1 cellular context compared by ENCODE assay signal in the genomic region with DNA sequence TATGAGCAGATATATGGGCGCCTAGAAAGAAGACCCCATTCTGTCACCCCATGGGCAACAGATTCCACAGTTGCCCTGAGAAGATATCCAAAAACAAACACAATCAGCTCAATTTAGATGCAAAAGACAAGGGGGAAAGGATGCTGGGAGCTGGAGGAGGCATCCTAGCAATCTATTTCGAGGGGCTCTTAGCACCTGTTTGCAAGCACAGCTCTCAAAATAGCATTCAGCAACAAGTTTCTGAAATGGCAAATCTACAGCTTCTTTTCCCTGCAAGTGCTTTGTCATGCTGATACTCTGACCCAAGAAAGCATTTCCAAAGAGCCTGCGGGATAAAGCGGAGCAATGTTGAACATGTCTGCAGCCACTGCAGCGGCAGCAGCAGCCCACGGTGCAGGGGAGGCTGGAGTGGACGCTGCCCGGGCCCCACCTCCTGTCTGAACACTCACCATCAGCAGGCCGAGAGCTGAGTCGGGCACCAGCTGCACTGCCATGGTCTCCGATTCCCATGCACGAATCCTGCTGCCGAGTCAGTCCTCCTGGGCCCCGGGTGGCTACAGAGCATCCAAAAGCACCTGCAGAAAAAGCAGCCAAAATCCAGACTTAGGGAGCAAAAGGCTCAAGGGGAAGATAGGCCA.
TF ChIP-seq lines count a peak whose summit lies in the region.

No MANE protein-coding gene starts in this region.

TF ChIP-seq in IMR-90, 13 proteins besides CTCF, POLR2A, EP300 and RAD21 (continued from another document):
- TF ChIP-seq MXI1 (IDR thresholded peaks at IDR 0.05; ENCODE audit: borderline replicate concordance, low read depth, low read length) (no peak), MAZ (IDR thresholded peaks at IDR 0.05; ENCODE audit: borderline replicate concordance, low read depth, low read length) (no peak), RFX5 (IDR thresholded peaks at IDR 0.05; ENCODE audit: low read depth, low read length) (no peak), CHD1 (IDR thresholded peaks at IDR 0.05; ENCODE audit: low read depth, low read length) (no peak), BHLHE40 (IDR thresholded peaks at IDR 0.05; ENCODE audit: low read depth, low read length) (no peak), MAFK (IDR thresholded peaks at IDR 0.05; ENCODE audit: low read depth, low read length) (no peak), FOS (IDR thresholded peaks at IDR 0.05; ENCODE audit: low read depth, low read length) (no peak), CEBPB (IDR thresholded peaks at IDR 0.05; ENCODE audit: low read depth, low read length) (no peak)
- TF ChIP-seq, protein P1, sequence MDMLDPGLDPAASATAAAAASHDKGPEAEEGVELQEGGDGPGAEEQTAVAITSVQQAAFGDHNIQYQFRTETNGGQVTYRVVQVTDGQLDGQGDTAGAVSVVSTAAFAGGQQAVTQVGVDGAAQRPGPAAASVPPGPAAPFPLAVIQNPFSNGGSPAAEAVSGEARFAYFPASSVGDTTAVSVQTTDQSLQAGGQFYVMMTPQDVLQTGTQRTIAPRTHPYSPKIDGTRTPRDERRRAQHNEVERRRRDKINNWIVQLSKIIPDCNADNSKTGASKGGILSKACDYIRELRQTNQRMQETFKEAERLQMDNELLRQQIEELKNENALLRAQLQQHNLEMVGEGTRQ (IDR thresholded peaks at IDR 0.05; ENCODE audit: low read depth, low read length), result no peak
- TF ChIP-seq, protein P2, sequence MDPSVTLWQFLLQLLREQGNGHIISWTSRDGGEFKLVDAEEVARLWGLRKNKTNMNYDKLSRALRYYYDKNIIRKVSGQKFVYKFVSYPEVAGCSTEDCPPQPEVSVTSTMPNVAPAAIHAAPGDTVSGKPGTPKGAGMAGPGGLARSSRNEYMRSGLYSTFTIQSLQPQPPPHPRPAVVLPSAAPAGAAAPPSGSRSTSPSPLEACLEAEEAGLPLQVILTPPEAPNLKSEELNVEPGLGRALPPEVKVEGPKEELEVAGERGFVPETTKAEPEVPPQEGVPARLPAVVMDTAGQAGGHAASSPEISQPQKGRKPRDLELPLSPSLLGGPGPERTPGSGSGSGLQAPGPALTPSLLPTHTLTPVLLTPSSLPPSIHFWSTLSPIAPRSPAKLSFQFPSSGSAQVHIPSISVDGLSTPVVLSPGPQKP (IDR thresholded peaks at IDR 0.05; ENCODE audit: borderline replicate concordance, low read depth, low read length), result no peak
